15 cellular contexts compared by ENCODE assay signal in genomic region chr12:75606146-75606545, GRCh38.
"Had no signal": no experiment of that assay in that cellular context is flagged by ENCODE, and none has a peak within 500 bp of the region (broad histone marks: within the 10 kb centered on the region; RNA-seq: fewer than 3 reads in every experiment).

No MANE protein-coding gene starts in this region.

- H3K9me3 Mint-ChIP-seq: memory B cell; stimulated activated naive CD8-positive, alpha-beta T cell treated with anti-CD3 and anti-CD28 coated beads, Interleukin-15, Interleukin-2, amounts not matched to agents 100 ng/mL and 50 ng/mL, for 24 hours had no signal

- H3K27ac ChIP-seq: tibial artery, uterus had no signal

- DNase-seq: activated CD4-positive, alpha-beta T cell treated with anti-CD3 and anti-CD28 coated beads for 1 hour; activated CD4-positive, alpha-beta T cell treated with anti-CD3 and anti-CD28 coated beads, Interleukin-2, amount 50 U/mL, for 48 hours; activated gamma-delta T cell treated with Interleukin-2 at 50 U/mL for 16 hours; activated T-cell treated with anti-CD3 and anti-CD28 coated beads, Interleukin-2, amount 50 U/mL, for 48 hours; central memory CD4-positive, alpha-beta T cell; cortex of kidney; erythroblast; stimulated activated CD4-positive, alpha-beta T cell treated with anti-CD3 and anti-CD28 coated beads, Interleukin-15, amount 100 ng/mL, for 24 hours; stimulated activated CD4-positive, alpha-beta T cell treated with anti-CD3 and anti-CD28 coated beads, Interleukin-4, amount 100 ng/mL, for 24 hours; T1000; tibial artery; uterus had no signal

- H3K27ac Mint-ChIP-seq: memory B cell; stimulated activated naive CD8-positive, alpha-beta T cell treated with anti-CD3 and anti-CD28 coated beads, Interleukin-15, Interleukin-2, amounts not matched to agents 100 ng/mL and 50 ng/mL, for 24 hours had no signal

- H3K4me3 ChIP-seq: tibial artery, uterus had no signal

- H3K36me3 Mint-ChIP-seq: memory B cell had no signal

- H3K9me3 ChIP-seq: tibial artery, uterus had no signal

- H3K27me3 ChIP-seq: tibial artery, uterus had no signal

- H3K4me3 Mint-ChIP-seq: memory B cell; neural crest cell; stimulated activated naive CD8-positive, alpha-beta T cell treated with anti-CD3 and anti-CD28 coated beads, Interleukin-15, Interleukin-2, amounts not matched to agents 100 ng/mL and 50 ng/mL, for 24 hours had no signal

- H3K36me3 ChIP-seq: tibial artery, uterus had no signal

- H3K4me1 Mint-ChIP-seq: memory B cell had no signal
